8 cellular contexts compared by ENCODE assay signal in genomic region chr17:8060274-8060673, GRCh38. TPM values are rescaled to one million over a fixed set of nuclear protein-coding genes. Genes with fewer than 3 reads are reported as not detected.
DNase-seq lines count a peak whose midpoint lies in the region; ATAC-seq, FAIRE-seq and TF ChIP-seq lines count a peak whose summit lies in the region.

No MANE protein-coding gene starts in this region.

- peak; percentile 86 for FAIRE-seq in endometrium (lab: Jason Lieb, UNC)

- TF ChIP-seq CTCF in AG09319 (IDR thresholded peaks at IDR 0.05; ENCODE audit: low read depth, low read length) (peak; percentile 56), GM13976 (IDR thresholded peaks at IDR 0.05; ENCODE audit: borderline replicate concordance, control extremely low read depth, extremely low read depth, insufficient read depth, missing control alignments) (peak; percentile 52)

- DNase-seq in AG09319 (ENCODE audit: extremely low read depth, low read depth): no peak
- DNase-seq in GM13976 (ENCODE audit: low spot score): peak; percentile 69
- peak; percentile 84 for DNase-seq in NCI-H460 (ENCODE audit: extremely low read depth, low read depth)
- peak; percentile 61 for DNase-seq in activated CD4-positive, alpha-beta memory T cell treated with anti-CD3 and anti-CD28 coated beads, Interleukin-2, amount 10 ng/mL, durations not matched to agents 7 days and 5 days
- peak; percentile 91 for DNase-seq in midbrain (lab: John Stamatoyannopoulos, UW)
- peak; percentile 98 for DNase-seq in superior temporal gyrus (ENCODE audit: extremely low spot score)

- CTCF ChIA-PET in activated CD4-positive, alpha-beta memory T cell treated with anti-CD3 and anti-CD28 coated beads, Interleukin-2, amount 10 ng/mL, durations not matched to agents 7 days and 5 days (lab: Charles Lee): interaction anchor here (0.7 to 8.6 kb wide), 31 partner anchors 9 to 937 kb away, joined by 3 to 149 read pairs (median 4); partner anchors contain the start of genes ALOXE3 and RNF227

- peaks cover 76% of the 10 kb centered on the region for H3K27me3 Mint-ChIP-seq in activated CD4-positive, alpha-beta memory T cell treated with anti-CD3 and anti-CD28 coated beads, Interleukin-2, amount 10 ng/mL, durations not matched to agents 7 days and 5 days

- no peak overlapping the region for H3K4me3 Mint-ChIP-seq in activated CD4-positive, alpha-beta memory T cell treated with anti-CD3 and anti-CD28 coated beads, Interleukin-2, amount 10 ng/mL, durations not matched to agents 7 days and 5 days

- peaks cover 25% of the 10 kb centered on the region for H3K4me1 Mint-ChIP-seq in activated CD4-positive, alpha-beta memory T cell treated with anti-CD3 and anti-CD28 coated beads, Interleukin-2, amount 10 ng/mL, durations not matched to agents 7 days and 5 days

- H3K36me3 Mint-ChIP-seq in activated CD4-positive, alpha-beta memory T cell treated with anti-CD3 and anti-CD28 coated beads, Interleukin-2, amount 10 ng/mL, durations not matched to agents 7 days and 5 days (ENCODE audit: low read depth): no peaks in the 10 kb centered on the region

- H3K9me3 Mint-ChIP-seq in activated CD4-positive, alpha-beta memory T cell treated with anti-CD3 and anti-CD28 coated beads, Interleukin-2, amount 10 ng/mL, durations not matched to agents 7 days and 5 days: no peaks in the 10 kb centered on the region

- ATAC-seq in GM18520 (IDR thresholded peaks at IDR 0.05; ENCODE audit: unreplicated experiment): no peak

- in situ Hi-C loops in GM13976 (cut with MboI; ENCODE audit: low sequenced_read_pairs, unreplicated experiment): no loop called here

- H3K27ac Mint-ChIP-seq in activated CD4-positive, alpha-beta memory T cell treated with anti-CD3 and anti-CD28 coated beads, Interleukin-2, amount 10 ng/mL, durations not matched to agents 7 days and 5 days: no peak overlapping the region

- POLR2A ChIA-PET in activated CD4-positive, alpha-beta memory T cell treated with anti-CD3 and anti-CD28 coated beads, Interleukin-2, amount 10 ng/mL, durations not matched to agents 7 days and 5 days (lab: Charles Lee): interaction anchor here (1.0 to 1.5 kb wide), 3 partner anchors 79 to 373 kb away, joined by 3 to 4 read pairs (median 3); partner anchors contain the start of gene TP53

RNA-seq across cellular contexts. Expression of gene ALOX15B, which starts 21.4 kb away (rescaled TPM):
- total RNA-seq in NCI-H460 (2014; rRNA removed; shearing (Covaris generic)): not detected in 2 replicates
- 1.1 TPM in 1 of 2 replicates, not detected in the other for polyA plus RNA-seq in NCI-H460 (2014; cell fraction: nucleus; rRNA removed)
- total RNA-seq in activated CD4-positive, alpha-beta memory T cell treated with anti-CD3 and anti-CD28 coated beads, Interleukin-2, amount 10 ng/mL, durations not matched to agents 7 days and 5 days: not detected

RNA-seq across cellular contexts. Expression of gene ALOX12B, which starts 27.2 kb away (rescaled TPM):
- total RNA-seq in NCI-H460 (2014; rRNA removed; shearing (Covaris generic)): 0.64 and 0.69 TPM in 2 replicates
- 2.5 TPM in 1 of 2 replicates, not detected in the other for polyA plus RNA-seq in NCI-H460 (2014; cell fraction: nucleus; rRNA removed)
- total RNA-seq in activated CD4-positive, alpha-beta memory T cell treated with anti-CD3 and anti-CD28 coated beads, Interleukin-2, amount 10 ng/mL, durations not matched to agents 7 days and 5 days: under 1 TPM; 0.20 to 0.38 TPM

RNA-seq across cellular contexts. Expression of gene GUCY2D, which starts 57.9 kb away (rescaled TPM):
- total RNA-seq in NCI-H460 (2014; rRNA removed; shearing (Covaris generic)): 0.02 TPM in 1 of 2 replicates, not detected in the other
- polyA plus RNA-seq in NCI-H460 (2014; cell fraction: nucleus; rRNA removed): not detected in 2 replicates
- not detected for total RNA-seq in activated CD4-positive, alpha-beta memory T cell treated with anti-CD3 and anti-CD28 coated beads, Interleukin-2, amount 10 ng/mL, durations not matched to agents 7 days and 5 days

RNA-seq across cellular contexts. Expression of gene ALOXE3, which starts 58.0 kb away (rescaled TPM):
- total RNA-seq in NCI-H460 (2014; rRNA removed; shearing (Covaris generic)): 0.06 TPM in 1 of 2 replicates, not detected in the other
- polyA plus RNA-seq in NCI-H460 (2014; cell fraction: nucleus; rRNA removed): 0.49 TPM in 1 of 2 replicates, not detected in the other
- not detected for total RNA-seq in activated CD4-positive, alpha-beta memory T cell treated with anti-CD3 and anti-CD28 coated beads, Interleukin-2, amount 10 ng/mL, durations not matched to agents 7 days and 5 days
